Comparison of ENCODE assay signal across 9 cellular contexts in the genomic region with DNA sequence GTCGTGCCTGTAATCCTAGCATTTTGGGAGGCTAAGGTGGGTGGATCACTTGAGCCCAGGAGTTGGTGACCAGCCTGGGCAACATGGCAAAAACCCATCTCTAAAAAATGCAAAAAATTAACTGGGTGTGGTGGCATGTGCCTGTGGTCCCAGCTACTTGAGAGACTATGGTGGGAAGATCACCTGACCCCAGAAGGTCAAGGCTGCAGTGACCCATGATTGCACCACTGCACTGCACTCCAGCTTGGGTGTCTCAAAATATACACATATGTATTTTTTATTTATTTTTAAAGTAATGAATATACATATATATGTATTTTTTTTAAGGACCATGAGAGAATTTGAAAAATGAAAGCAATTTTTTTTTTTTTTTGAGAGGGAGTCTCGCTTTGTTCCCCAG. TPM values are rescaled to one million over a fixed set of nuclear protein-coding genes. Genes with fewer than 3 reads are reported as not detected.
"Had no signal": no experiment of that assay in that cellular context is flagged by ENCODE, and none has a peak within 500 bp of the region (broad histone marks: within the 10 kb centered on the region; RNA-seq: fewer than 3 reads in every experiment).

No MANE protein-coding gene starts in this region.

- ATAC-seq: GM12878 had no signal

- FAIRE-seq: G401.6, GM12878, GM12891, GM12892, GM18507, GM19239 had no signal

- H3K4me3 ChIP-seq: GM12878 had no signal

- DNase-seq: GDM1, GF-D8 had no signal

RNA-seq across cellular contexts. Expression of gene CRYBA1, which starts 52.4 kb away (rescaled TPM):
- total RNA-seq: G401, GM12878 had no signal
- polyA plus RNA-seq: GM12878 had no signal
